In the genomic region with DNA sequence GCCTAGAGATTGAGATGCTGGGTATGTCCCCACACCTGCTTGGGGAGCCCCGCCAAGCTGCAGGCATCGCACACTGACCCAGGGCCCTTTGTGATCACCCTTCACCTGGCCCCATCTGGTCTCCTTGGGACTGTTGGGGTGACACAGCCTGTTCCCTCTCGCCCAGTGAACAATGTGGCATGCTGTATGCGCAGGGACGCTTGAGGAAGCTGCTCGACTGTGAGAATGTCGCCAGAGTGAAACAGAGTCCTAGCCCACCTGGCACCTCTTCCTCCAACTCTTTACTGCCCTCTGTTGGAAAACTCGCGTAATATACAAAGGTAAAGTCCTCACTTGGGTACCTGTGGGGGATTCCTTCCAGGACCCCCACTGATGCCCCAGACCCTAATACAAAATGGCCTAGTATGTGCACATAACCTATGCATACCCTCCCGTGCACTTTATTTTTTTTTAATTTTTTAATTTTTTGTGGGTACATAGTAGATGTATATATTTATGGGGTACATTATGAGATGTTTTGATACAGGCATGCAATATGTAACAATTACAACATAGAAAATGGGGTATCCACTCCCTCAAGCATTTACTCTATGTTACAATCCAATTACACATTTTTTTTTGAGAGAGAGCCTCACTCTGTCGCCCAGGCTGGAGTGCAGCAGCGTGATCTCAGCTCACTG, we compare ENCODE assay signal across 6 cellular contexts. TPM values are rescaled to one million over a fixed set of nuclear protein-coding genes. Genes with fewer than 3 reads are reported as not detected.
DNase-seq lines count a peak whose midpoint lies in the region; ATAC-seq and TF ChIP-seq lines count a peak whose summit lies in the region.

No MANE protein-coding gene starts in this region.

- no peaks in the 10 kb centered on the region for H3K9me3 ChIP-seq in lower lobe of right lung

- no peak overlapping the region for H3K4me3 ChIP-seq in lower lobe of right lung

- no peaks in the 10 kb centered on the region for H3K36me3 Mint-ChIP-seq in activated naive CD4-positive, alpha-beta T cell treated with anti-CD3 and anti-CD28 coated beads for 36 hours (ENCODE audit: low read depth)

- H3K27me3 ChIP-seq in lower lobe of right lung (ENCODE audit: low read depth), result no peaks in the 10 kb centered on the region

- DNase-seq in activated naive CD4-positive, alpha-beta T cell treated with anti-CD3 and anti-CD28 coated beads for 36 hours, result peak; percentile 32
- DNase-seq in activated naive CD4-positive, alpha-beta T cell treated with Interleukin-2 at 50 U/mL for 16 hours, result no peak
- DNase-seq in lower lobe of right lung (no peak), A172 (ENCODE audit: low spot score) (no peak)

- H3K27ac ChIP-seq in VCaP (no peak overlapping the region), lower lobe of right lung (no peak overlapping the region)

- no peak overlapping the region for H3K4me3 Mint-ChIP-seq in activated naive CD4-positive, alpha-beta T cell treated with anti-CD3 and anti-CD28 coated beads for 36 hours

- ATAC-seq in lower lobe of right lung (peak; percentile 60 to 61), GM19467 (IDR thresholded peaks at IDR 0.05; ENCODE audit: unreplicated experiment) (no peak)

- intact Hi-C loops in activated naive CD4-positive, alpha-beta T cell treated with anti-CD3 and anti-CD28 coated beads for 36 hours (cut with micrococcal nuclease), result loop anchor here (1.0 to 5.0 kb wide), 4 partner anchors 23 to 285 kb away; no protein-coding TSS in a partner anchor
- intact Hi-C loops in lower lobe of right lung (cut with DNase I), result no loop called here

- no peaks in the 10 kb centered on the region for H3K36me3 ChIP-seq in lower lobe of right lung

- CTCF ChIA-PET in activated naive CD4-positive, alpha-beta T cell treated with anti-CD3 and anti-CD28 coated beads for 36 hours (lab: Charles Lee), result interaction anchor here (0.5 to 1.6 kb wide), 16 partner anchors 10 to 150 kb away, joined by 3 to 5 read pairs (median 3); a partner anchor contains a TSS

- peaks cover 13% of the 10 kb centered on the region for H3K4me1 Mint-ChIP-seq in activated naive CD4-positive, alpha-beta T cell treated with anti-CD3 and anti-CD28 coated beads for 36 hours (ENCODE audit: low read depth)

- H3K9me3 Mint-ChIP-seq in activated naive CD4-positive, alpha-beta T cell treated with anti-CD3 and anti-CD28 coated beads for 36 hours, result peaks cover 1% of the 10 kb centered on the region

- peak; percentile 68 for TF ChIP-seq CTCF in VCaP (conservative IDR thresholded peaks at IDR 0.05)
- TF ChIP-seq CTCF in lower lobe of right lung (IDR thresholded peaks at IDR 0.05), result peak; percentile 53

- H3K27me3 Mint-ChIP-seq in activated naive CD4-positive, alpha-beta T cell treated with anti-CD3 and anti-CD28 coated beads for 36 hours (ENCODE audit: low read depth), result no peaks in the 10 kb centered on the region

- H3K27ac Mint-ChIP-seq in activated naive CD4-positive, alpha-beta T cell treated with anti-CD3 and anti-CD28 coated beads for 36 hours, result no peak overlapping the region

- H3K4me1 ChIP-seq in lower lobe of right lung, result no peaks in the 10 kb centered on the region

RNA-seq across cellular contexts. Expression of a gene that starts 9.0 kb away (rescaled TPM):
- total RNA-seq in activated naive CD4-positive, alpha-beta T cell treated with anti-CD3 and anti-CD28 coated beads for 36 hours, result 1 to 10 TPM; 5.1 to 6.5 TPM
- total RNA-seq in lower lobe of right lung, result 15.9 TPM
- total RNA-seq in A172 (2014; rRNA removed; shearing (Covaris generic)), result 0.19 and 4.7 TPM in 2 replicates

RNA-seq across cellular contexts. Expression of a gene that starts 9.5 kb away (rescaled TPM):
- total RNA-seq in activated naive CD4-positive, alpha-beta T cell treated with anti-CD3 and anti-CD28 coated beads for 36 hours, result 10 to 100 TPM; 28.1 to 28.4 TPM
- total RNA-seq in lower lobe of right lung, result 18.4 TPM
- 6.9 TPM in 2 replicates for total RNA-seq in A172 (2014; rRNA removed; shearing (Covaris generic))

RNA-seq across cellular contexts. Expression of a gene that starts 26.8 kb away (rescaled TPM):
- total RNA-seq in activated naive CD4-positive, alpha-beta T cell treated with anti-CD3 and anti-CD28 coated beads for 36 hours, result under 1 TPM in 1 of 2 experiments, not detected in 1; 0.17 TPM
- not detected for total RNA-seq in lower lobe of right lung
- not detected in 2 replicates for total RNA-seq in A172 (2014; rRNA removed; shearing (Covaris generic))

RNA-seq across cellular contexts. Expression of a gene that starts 57.6 kb away (rescaled TPM):
- total RNA-seq in activated naive CD4-positive, alpha-beta T cell treated with anti-CD3 and anti-CD28 coated beads for 36 hours, result not detected
- 3.6 TPM for total RNA-seq in lower lobe of right lung
- 0.34 TPM in 1 of 2 replicates, not detected in the other for total RNA-seq in A172 (2014; rRNA removed; shearing (Covaris generic))
